Comparison of ENCODE assay signal across 20 cellular contexts in genomic region chr9:35054871-35055644, GRCh38.
"Had no signal": no experiment of that assay in that cellular context is flagged by ENCODE, and none has a peak within 500 bp of the region (broad histone marks: within the 10 kb centered on the region; RNA-seq: fewer than 3 reads in every experiment).

No MANE protein-coding gene starts in this region.

- DNase-seq: activated CD4-positive, alpha-beta T cell treated with anti-CD3 and anti-CD28 coated beads, Interleukin-2, amount 50 U/mL, for 4 hours; activated naive CD4-positive, alpha-beta T cell treated with anti-CD3 and anti-CD28 coated beads for 36 hours; adrenal gland; effector CD4-positive, alpha-beta T cell; heart left ventricle; kidney; midbrain; nephron progenitor cell; occipital lobe; posterior cingulate gyrus; stimulated activated naive CD4-positive, alpha-beta T cell; substantia nigra; T-helper 1 cell; T1000; tibial artery had no signal

- H3K4me1 ChIP-seq: adrenal gland had no signal

- H3K4me3 Mint-ChIP-seq: activated naive CD4-positive, alpha-beta T cell treated with anti-CD3 and anti-CD28 coated beads for 36 hours; nephron progenitor cell had no signal

- H3K4me3 ChIP-seq: adrenal gland, esophagus muscularis mucosa, gastroesophageal sphincter, heart left ventricle, lung, tibial artery had no signal

- H3K27me3 ChIP-seq: adrenal gland, esophagus muscularis mucosa, gastroesophageal sphincter, heart left ventricle, tibial artery had no signal

- H3K27ac Mint-ChIP-seq: activated naive CD4-positive, alpha-beta T cell treated with anti-CD3 and anti-CD28 coated beads for 36 hours; nephron progenitor cell had no signal

- H3K4me1 Mint-ChIP-seq: nephron progenitor cell had no signal

- H3K9me3 ChIP-seq: adrenal gland, esophagus muscularis mucosa, gastroesophageal sphincter, heart left ventricle, tibial artery had no signal

- H3K27ac ChIP-seq: adrenal gland, esophagus muscularis mucosa, gastroesophageal sphincter, heart left ventricle, tibial artery had no signal

- ATAC-seq: gastroesophageal sphincter, heart left ventricle, left lobe of liver had no signal

- FAIRE-seq: bronchial epithelial cell, kidney had no signal

- H3K9me3 Mint-ChIP-seq: activated naive CD4-positive, alpha-beta T cell treated with anti-CD3 and anti-CD28 coated beads for 36 hours had no signal
